ENCODE assay signal across 8 cellular contexts in the genomic region with DNA sequence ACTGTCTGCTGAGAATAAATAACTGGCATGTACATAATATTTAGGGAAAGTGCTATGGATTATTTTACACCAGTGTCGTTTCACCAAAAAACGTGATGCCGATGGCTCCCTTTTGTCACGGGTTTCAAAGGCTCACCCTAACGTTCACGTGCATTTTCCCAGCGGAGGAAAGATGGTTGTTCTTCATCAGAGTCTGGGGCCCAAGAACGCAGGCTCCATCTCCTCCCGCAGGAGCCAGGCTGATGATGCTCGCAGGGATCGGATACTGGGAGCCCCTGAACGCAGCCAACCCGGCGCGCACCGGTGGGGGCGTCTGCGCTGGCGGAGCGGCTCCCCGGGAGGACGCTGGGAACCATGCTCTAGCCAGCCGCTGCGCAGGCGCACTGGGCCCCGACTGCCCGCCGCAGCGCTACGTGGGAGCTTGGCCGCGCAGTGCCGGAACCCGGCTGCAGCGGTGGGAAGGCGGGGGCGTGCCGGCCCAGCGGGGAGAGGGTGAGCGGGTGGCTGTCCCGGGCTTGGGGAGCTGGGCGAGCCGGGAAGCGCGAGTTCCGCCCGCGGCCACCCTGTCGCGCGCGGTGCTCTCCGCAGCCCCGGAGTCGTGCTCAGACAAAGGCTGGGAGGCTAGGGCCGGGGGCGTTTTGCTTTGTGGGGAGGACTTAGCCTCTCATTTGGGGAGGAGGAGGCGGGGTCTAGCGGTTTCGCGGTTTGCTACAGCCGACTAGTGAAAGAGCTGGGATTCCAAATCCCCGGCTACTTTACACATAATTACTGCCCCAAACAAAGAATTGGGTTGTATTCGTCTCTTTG. TPM values are rescaled to one million over a fixed set of nuclear protein-coding genes. Genes with fewer than 3 reads are reported as not detected.
DNase-seq lines count a peak whose midpoint lies in the region; ATAC-seq and TF ChIP-seq lines count a peak whose summit lies in the region.

ZFP69B (plus strand) TSS at position 793 of the 807 bp plus-strand sequence. CDS start 486 bp downstream, outside the sequence.

- peak within 1 kb of the TSS; percentile 72 to 83 for H3K9ac ChIP-seq in colonic mucosa (ENCODE audit: low read depth in 2 of 2, low read length in 2 of 2)

- H3K4me1 ChIP-seq in colonic mucosa: no peaks in the 10 kb centered on the region

- no peaks in the 10 kb centered on the region for H3K36me3 ChIP-seq in colonic mucosa

- peak; percentile 74 for TF ChIP-seq POLR2A in GM19099 (IDR thresholded peaks at IDR 0.05; ENCODE audit: extremely low read depth, insufficient read length, low read depth)

- intact Hi-C loops in colonic mucosa (cut with DNase I): no loop called here
- intact Hi-C loops in left colon (cut with DNase I, micrococcal nuclease): no loop called here

- DNase-seq in Ammon's horn (ENCODE audit: low spot score) (peak; percentile 90), NCI-H510A (lab: John Stamatoyannopoulos, UW) (peak; percentile 96), colonic mucosa (peak; percentile 92), left colon (peak; percentile 89 to 94)
- peak; percentile 85 to 91 for DNase-seq in activated CD4-positive, alpha-beta T cell treated with anti-CD3 and anti-CD28 coated beads for 4 hours
- peak; percentile 72 to 88 (median 81) for DNase-seq in stimulated activated CD4-positive, alpha-beta T cell treated with anti-CD3 and anti-CD28 coated beads, Interleukin-1b, Interleukin-23, amount 100 ng/mL, for 24 hours (ENCODE audit: low read depth in 4 of 4, low spot score in 1 of 4)

- ATAC-seq in HG03432 (IDR thresholded peaks at IDR 0.05; ENCODE audit: unreplicated experiment): peak; percentile 90
- peak; percentile 99 for ATAC-seq in left colon

- no peak for TF ChIP-seq CTCF in colonic mucosa (IDR thresholded peaks at IDR 0.05)

- H3K27ac ChIP-seq in colonic mucosa: peak within 1 kb of the TSS; percentile 70

- H3K4me3 ChIP-seq in colonic mucosa: peak within 1 kb of the TSS; percentile 80

- H3K27me3 ChIP-seq in colonic mucosa: no peaks in the 10 kb centered on the region

- H3K9me3 ChIP-seq in colonic mucosa: peaks cover under 1% of the 10 kb centered on the region

RNA-seq across cellular contexts. Expression of gene ZFP69B, which starts in this region (rescaled TPM):
- total RNA-seq in colonic mucosa (1 to 10 TPM; 1.4 to 1.9 TPM), left colon (1 to 10 TPM in 1 of 2 donors, under 1 TPM in 1; 0.98 to 1.5 TPM)

Comparison
In these comparisons a context has a peak if more than half of its experiments do, and no peak if none do; other contexts are left out.
1. Peak in every context shown above with its lines: DNase-seq, ATAC-seq, H3K4me3 ChIP-seq and H3K27ac ChIP-seq.